8 cellular contexts compared by ENCODE assay signal in the genomic region with DNA sequence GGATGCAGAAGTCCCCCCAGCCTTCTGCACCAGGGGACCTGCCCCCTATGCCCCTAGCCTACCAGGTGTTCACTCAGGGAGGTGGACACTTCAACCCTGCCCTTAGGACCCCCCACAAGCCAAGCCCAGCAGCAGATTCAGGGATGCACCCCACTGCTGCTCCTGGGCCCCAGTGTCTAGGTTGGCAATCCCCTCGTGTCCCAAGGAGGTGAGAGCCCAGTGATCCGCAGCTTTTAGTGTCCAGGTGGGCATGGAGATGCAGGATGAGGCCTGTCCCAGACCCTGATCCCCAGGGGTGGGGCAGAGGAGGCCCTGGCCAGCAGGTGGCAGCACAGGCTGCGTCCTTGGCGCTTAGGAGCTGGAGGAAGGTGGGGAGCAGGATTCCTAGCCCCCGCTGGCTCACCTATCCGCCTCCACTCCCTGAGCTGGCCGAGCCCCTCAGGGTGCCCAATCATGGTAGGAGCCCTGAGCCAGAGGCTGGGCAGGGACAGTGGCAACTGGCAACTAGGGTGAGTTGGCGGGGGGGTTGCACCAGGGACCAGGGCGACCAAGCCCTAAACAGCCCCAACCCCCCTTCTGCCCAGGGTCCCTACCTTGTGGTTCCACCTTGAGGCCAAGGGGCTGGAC. TPM values are rescaled to one million over a fixed set of nuclear protein-coding genes. Genes with fewer than 3 reads are reported as not detected.
DNase-seq lines count a peak whose midpoint lies in the region; ATAC-seq and TF ChIP-seq lines count a peak whose summit lies in the region.

No MANE protein-coding gene starts in this region.

- H3K27ac Mint-ChIP-seq in neural crest cell (ENCODE audit: unreplicated experiment) = no peak overlapping the region

- H3K9me3 Mint-ChIP-seq in neural crest cell = no peaks in the 10 kb centered on the region

- TF ChIP-seq CTCF in fibroblast of the aortic adventitia (IDR thresholded peaks at IDR 0.05; ENCODE audit: insufficient read depth, low read length) (peak; percentile 95), neural crest cell (conservative IDR thresholded peaks at IDR 0.05) (peak; percentile 86), upper lobe of right lung (IDR thresholded peaks at IDR 0.05) (peak; percentile 86)

- DNase-seq in NOMO-1 (lab: John Stamatoyannopoulos, UW; ENCODE audit: unreplicated experiment in 2 of 2) (peak; percentile 22 to 26), NOMO-1 treated with DMSO at 0.1 percent for 48 hours (lab: John Stamatoyannopoulos, UW; ENCODE audit: unreplicated experiment) (no peak), NCI-H2171 treated with DMSO at 0.1 percent for 48 hours (lab: John Stamatoyannopoulos, UW) (peak; percentile 40), fibroblast of the aortic adventitia (ENCODE audit: low read depth) (peak; percentile 49), neural crest cell (ENCODE audit: low read depth, low spot score) (peak; percentile 67), upper lobe of right lung (peak; percentile 87)
- peak; percentile 73 for DNase-seq in activated T-cell treated with anti-CD3 and anti-CD28 coated beads, Interleukin-2, amount 50 U/mL, for 1 hour

- intact Hi-C loops in upper lobe of right lung (cut with DNase I) = no loop called here

- peak overlapping the region; percentile 24 for H3K27ac ChIP-seq in upper lobe of right lung

- peaks cover 27% of the 10 kb centered on the region for H3K27me3 Mint-ChIP-seq in neural crest cell (ENCODE audit: low read depth)

- H3K4me3 Mint-ChIP-seq in neural crest cell = peak overlapping the region; percentile 91

- H3K9me3 ChIP-seq in upper lobe of right lung = no peaks in the 10 kb centered on the region

- no peaks in the 10 kb centered on the region for H3K36me3 ChIP-seq in upper lobe of right lung

- peaks cover 54% of the 10 kb centered on the region for H3K4me1 ChIP-seq in upper lobe of right lung

- peaks cover 28% of the 10 kb centered on the region for H3K4me1 Mint-ChIP-seq in neural crest cell

- H3K4me3 ChIP-seq in fibroblast of the aortic adventitia (ENCODE audit: low read depth, low read length) (no peak overlapping the region), upper lobe of right lung (no peak overlapping the region)

- H3K36me3 Mint-ChIP-seq in neural crest cell (ENCODE audit: low read depth) = peaks cover 8% of the 10 kb centered on the region

- ATAC-seq in upper lobe of right lung (peak; percentile 48), HG02981 (IDR thresholded peaks at IDR 0.05; ENCODE audit: unreplicated experiment) (no peak)

- H3K27me3 ChIP-seq in upper lobe of right lung = no peaks in the 10 kb centered on the region

RNA-seq across cellular contexts. Expression of a gene that starts 4.1 kb away (rescaled TPM):
- total RNA-seq in fibroblast of the aortic adventitia (ENCODE audit: low replicate concordance) (17.6 and 29.3 TPM in 2 replicates), neural crest cell (961 and 996 TPM in 2 replicates), upper lobe of right lung (148 TPM)

RNA-seq across cellular contexts. Expression of a gene that starts 10.5 kb away (rescaled TPM):
- total RNA-seq in fibroblast of the aortic adventitia (ENCODE audit: low replicate concordance) (4.7 and 9.2 TPM in 2 replicates), neural crest cell (10.9 and 12.5 TPM in 2 replicates), upper lobe of right lung (11.6 TPM)

RNA-seq across cellular contexts. Expression of a gene that starts 43.9 kb away (rescaled TPM):
- total RNA-seq in fibroblast of the aortic adventitia (ENCODE audit: low replicate concordance) = 20.9 and 37.9 TPM in 2 replicates
- total RNA-seq in neural crest cell = 32.1 and 33.5 TPM in 2 replicates
- total RNA-seq in upper lobe of right lung = 33.0 TPM

RNA-seq across cellular contexts. Expression of a gene that starts 44.2 kb away (rescaled TPM):
- total RNA-seq in fibroblast of the aortic adventitia (ENCODE audit: low replicate concordance) (5.6 and 23.6 TPM in 2 replicates), neural crest cell (33.7 and 37.2 TPM in 2 replicates), upper lobe of right lung (29.7 TPM)
